14 cellular contexts compared by ENCODE assay signal in the genomic region with DNA sequence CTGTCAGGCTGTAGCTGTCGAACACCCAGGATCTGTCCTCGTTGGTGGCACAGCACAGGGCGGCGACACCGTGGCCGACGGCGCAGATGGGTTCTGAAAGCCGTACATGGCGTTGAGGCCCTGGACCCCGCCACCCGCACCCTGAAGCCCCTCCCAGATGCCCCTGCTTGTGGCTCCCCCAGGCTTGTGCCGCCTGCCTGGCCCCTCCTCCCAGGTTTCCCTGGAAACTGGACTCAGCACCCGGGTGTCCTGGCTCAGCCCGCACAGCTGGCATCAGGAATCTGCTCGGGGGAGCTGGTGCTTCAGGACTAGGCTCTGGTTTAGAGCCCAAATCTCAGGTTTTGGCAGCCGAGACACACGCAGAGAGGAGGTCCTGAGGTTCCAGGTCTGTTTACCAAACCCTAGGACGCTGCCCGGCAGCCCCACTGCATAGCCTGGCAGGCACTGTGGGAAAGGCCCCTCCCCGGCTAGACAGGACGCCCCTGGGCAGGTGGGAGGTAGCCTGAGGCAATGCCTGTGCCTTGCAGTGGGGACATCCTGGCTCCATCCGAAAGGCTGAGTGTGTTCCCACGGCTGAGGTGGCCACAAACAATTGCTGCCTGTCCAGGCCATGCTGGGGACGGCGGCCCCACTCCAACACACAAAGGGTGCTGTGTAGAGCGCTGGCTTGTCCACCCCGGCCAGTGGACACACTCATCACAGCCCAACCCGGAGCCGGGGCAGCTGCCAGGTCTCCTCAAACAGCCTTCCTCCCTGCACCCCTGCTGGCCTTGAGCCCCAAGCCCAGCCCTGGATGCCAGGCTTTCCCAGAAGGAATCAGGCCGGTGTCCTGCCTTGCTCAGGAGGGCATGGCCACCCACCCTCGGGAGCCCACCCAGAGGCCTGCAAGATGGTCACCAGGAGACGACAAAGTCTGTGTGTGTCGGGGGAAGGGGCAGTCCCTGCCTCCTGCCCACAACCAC. TPM values are rescaled to one million over a fixed set of nuclear protein-coding genes. Genes with fewer than 3 reads are reported as not detected.
DNase-seq lines count a peak whose midpoint lies in the region.
"Had no signal": no experiment of that assay in that cellular context is flagged by ENCODE, and none has a peak within 500 bp of the region (broad histone marks: within the 10 kb centered on the region; RNA-seq: fewer than 3 reads in every experiment).

No MANE protein-coding gene starts in this region.

- H3K27ac ChIP-seq in SJCRH30: peak overlapping the region; percentile 71

- H3K4me3 ChIP-seq in SJCRH30: no peak overlapping the region
- H3K4me3 ChIP-seq: mucosa of descending colon had no signal

- DNase-seq in SJCRH30 (peak; percentile 66 to 70), hypothalamus (lab: John Stamatoyannopoulos, UW) (peak in 47 of 51 donors; percentile 48 to 98 (median 89)), putamen (ENCODE audit: low spot score) (peak; percentile 93), NCI-H82 treated with DMSO at 0.1 percent for 48 hours (lab: John Stamatoyannopoulos, UW; ENCODE audit: unreplicated experiment) (no peak), UCSD-AML1 (lab: John Stamatoyannopoulos, UW; ENCODE audit: unreplicated experiment) (no peak), kidney tubule cell (ENCODE audit: low spot score) (no peak)
- DNase-seq: activated CD4-positive, CD25-positive, alpha-beta regulatory T cell treated with anti-CD3 and anti-CD28 coated beads, Interleukin-2, amount 50 U/mL, for 72 hours; activated naive CD8-positive, alpha-beta T cell treated with anti-CD3 and anti-CD28 coated beads, Interleukin-2, amount 50 U/mL, for 24 hours; activated T-cell treated with anti-CD3 and anti-CD28 coated beads, Interleukin-2, amount 50 U/mL, for 1 hour; AML-193; mucosa of descending colon; NCI-H1092 treated with DMSO at 0.1 percent for 48 hours; stimulated activated CD4-positive, alpha-beta T cell treated with anti-CD3 and anti-CD28 coated beads, Interleukin-4, amount 100 ng/mL, for 1 hour; T-cell had no signal

- no peaks in the 10 kb centered on the region for H3K9me3 ChIP-seq in SJCRH30 (replicated peaks)
- H3K9me3 ChIP-seq: mucosa of descending colon had no signal

- peaks cover 19% of the 10 kb centered on the region; the same call in 1 of the 2 replicates for H3K4me1 ChIP-seq in SJCRH30

- peaks cover 20% of the 10 kb centered on the region; the same call in 1 of the 2 replicates for H3K36me3 ChIP-seq in SJCRH30

- H3K27me3 ChIP-seq in SJCRH30: no peaks in the 10 kb centered on the region

RNA-seq across cellular contexts. Expression of gene GATD1, which starts 4.6 kb away (rescaled TPM):
- total RNA-seq in SJCRH30 (2014; rRNA removed; shearing (Covaris generic)): 28.9 and 39.9 TPM in 2 replicates

RNA-seq across cellular contexts. Expression of gene CEND1, which starts 17.2 kb away (rescaled TPM):
- 1.5 TPM in 2 replicates for total RNA-seq in SJCRH30 (2014; rRNA removed; shearing (Covaris generic))

RNA-seq across cellular contexts. Expression of gene SLC25A22, which starts 25.4 kb away (rescaled TPM):
- 20.2 and 22.4 TPM in 2 replicates for total RNA-seq in SJCRH30 (2014; rRNA removed; shearing (Covaris generic))

RNA-seq across cellular contexts. Expression of gene TALDO1, which starts 25.4 kb away (rescaled TPM):
- total RNA-seq in SJCRH30 (2014; rRNA removed; shearing (Covaris generic)): 107 and 108 TPM in 2 replicates

RNA-seq across cellular contexts. Expression of gene PIDD1, which starts 32.3 kb away (rescaled TPM):
- total RNA-seq in SJCRH30 (2014; rRNA removed; shearing (Covaris generic)): 18.3 and 21.2 TPM in 2 replicates

Comparison
In these comparisons a context has a peak if more than half of its experiments do, and no peak if none do; other contexts are left out.
1. DNase-seq: peak in SJCRH30 (2 of 2), hypothalamus (47 of 51) and putamen (single experiment); none in NCI-H82 treated with DMSO at 0.1 percent for 48 hours (single experiment), UCSD-AML1 (single experiment) and kidney tubule cell (single experiment).